Comparison of ENCODE assay signal across 8 cellular contexts in the genomic region with DNA sequence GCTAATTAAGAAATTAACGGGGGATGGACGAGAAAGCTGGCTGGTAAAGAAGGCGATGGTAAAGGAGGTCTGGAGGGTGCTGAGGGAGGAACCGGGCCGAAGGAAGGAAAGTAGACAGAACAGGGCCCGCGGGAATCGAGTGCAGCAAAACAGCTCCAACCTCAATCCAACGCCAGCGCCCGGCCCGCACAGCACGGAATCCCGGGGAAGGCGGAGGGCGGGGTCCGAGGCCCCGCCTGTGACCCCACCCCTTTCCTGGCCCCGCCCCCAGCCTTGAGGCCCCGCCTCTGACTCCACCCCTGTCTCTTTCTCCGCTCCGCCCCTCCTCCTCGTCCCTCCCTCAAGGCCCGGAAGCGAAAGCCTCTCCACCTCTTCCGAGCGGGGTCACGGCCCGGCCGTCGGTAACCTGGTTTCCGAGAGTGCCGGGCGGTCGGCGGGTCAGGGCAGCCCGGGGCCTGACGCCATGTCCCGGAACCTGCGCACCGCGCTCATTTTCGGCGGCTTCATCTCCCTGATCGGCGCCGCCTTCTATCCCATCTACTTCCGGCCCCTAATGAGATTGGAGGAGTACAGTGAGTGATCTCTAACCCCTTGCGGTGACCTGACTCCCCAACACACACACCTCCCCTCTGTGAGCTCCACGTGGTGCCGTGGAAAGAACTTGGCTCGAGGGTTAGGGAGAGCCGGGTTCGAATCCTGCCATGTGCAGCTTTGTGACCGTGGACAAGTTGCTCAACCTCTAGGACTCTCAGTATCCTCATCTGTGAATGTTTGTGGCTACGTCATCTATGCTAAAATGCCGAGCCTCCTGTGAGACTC. TPM values are rescaled to one million over a fixed set of nuclear protein-coding genes. Genes with fewer than 3 reads are reported as not detected.
DNase-seq lines count a peak whose midpoint lies in the region; ATAC-seq and TF ChIP-seq lines count a peak whose summit lies in the region.

A gene (plus strand): TSS at position 370 of the 819 bp plus-strand sequence. CDS start 94 bp downstream, at position 464.

- H3K36me3 ChIP-seq in ascending aorta (no peaks in the 10 kb centered on the region), aorta (ENCODE audit: control insufficient read depth in 1 of 2, insufficient read depth in 2 of 2, low read length in 1 of 2) (no peaks in the 10 kb centered on the region)

- H3K4me1 Mint-ChIP-seq in T-helper 2 cell treated with Interferon-gamma antibody and Interleukin-4, amounts not matched to agents 5 μg/mL and 100 μg/mL, for 36 hours (ENCODE audit: low read depth), result peaks cover 11% of the 10 kb centered on the region

- H3K4me3 ChIP-seq in ascending aorta (peak within 1 kb of the TSS; percentile 70 to 74), right cardiac atrium (ENCODE audit: low read length) (peak within 1 kb of the TSS; percentile 76), aorta (ENCODE audit: low read length in 2 of 2) (peak within 1 kb of the TSS; percentile 50 to 53)

- DNase-seq in NCI-H1694 treated with DMSO at 0.1 percent for 48 hours (lab: John Stamatoyannopoulos, UW) (peak; percentile 44), ascending aorta (ENCODE audit: low spot score in 2 of 2) (peak; percentile 69 to 96), right cardiac atrium (peak; percentile 93 to 96 (median 95)), renal cortical epithelial cell (ENCODE audit: low read depth) (peak; percentile 66), aorta (peak; percentile 94 to 96)
- DNase-seq in T-helper 2 cell treated with Interferon-gamma antibody and Interleukin-4, amounts not matched to agents 5 μg/mL and 100 μg/mL, for 36 hours (ENCODE audit: low spot score), result peak; percentile 93

- H3K27ac Mint-ChIP-seq in T-helper 2 cell treated with Interferon-gamma antibody and Interleukin-4, amounts not matched to agents 5 μg/mL and 100 μg/mL, for 36 hours, result peak within 1 kb of the TSS; percentile 95

- ATAC-seq in GM18505 (IDR thresholded peaks at IDR 0.05; ENCODE audit: unreplicated experiment) (peak; percentile 94), HG02938 (IDR thresholded peaks at IDR 0.05; ENCODE audit: unreplicated experiment) (peak; percentile 84), right cardiac atrium (peak; percentile 99), aorta (ENCODE audit: low FRiP score) (peak; percentile 99)

- peak within 1 kb of the TSS; percentile 96 for H3K4me3 Mint-ChIP-seq in T-helper 2 cell treated with Interferon-gamma antibody and Interleukin-4, amounts not matched to agents 5 μg/mL and 100 μg/mL, for 36 hours

- WGBS in right cardiac atrium, result 2% methylated on average over 57 of the region's 57 CpGs
- 2% methylated on average over 39 to 57 of the region's 57 CpGs for WGBS in aorta, 2 donors

- TF ChIP-seq CTCF in ascending aorta (IDR thresholded peaks at IDR 0.05), result no peak

- H3K36me3 Mint-ChIP-seq in T-helper 2 cell treated with Interferon-gamma antibody and Interleukin-4, amounts not matched to agents 5 μg/mL and 100 μg/mL, for 36 hours (ENCODE audit: low read depth), result no peaks in the 10 kb centered on the region

- no peaks in the 10 kb centered on the region for H3K9me3 Mint-ChIP-seq in T-helper 2 cell treated with Interferon-gamma antibody and Interleukin-4, amounts not matched to agents 5 μg/mL and 100 μg/mL, for 36 hours

- intact Hi-C loops in ascending aorta (cut with DNase I) (loop anchor here (2.0 to 10.0 kb wide), 8 partner anchors 108 to 1331 kb away; a partner anchor contains a TSS), right cardiac atrium (cut with DNase I) (no loop called here), aorta (cut with DNase I) (loop anchor here in 1 of 2 donors (5.0 kb wide), 1 partner anchor 408 kb away; a partner anchor contains a TSS)

- TF ChIP-seq POLR2A in GM18505 (IDR thresholded peaks at IDR 0.05; ENCODE audit: borderline replicate concordance, extremely low read depth, insufficient read depth, insufficient read length), result peak; percentile 75

- H3K27me3 ChIP-seq in ascending aorta (no peaks in the 10 kb centered on the region), right cardiac atrium (ENCODE audit: control insufficient read depth, insufficient read depth) (no peaks in the 10 kb centered on the region), aorta (ENCODE audit: control insufficient read depth in 1 of 2, insufficient read depth in 2 of 2, low read length in 1 of 2) (no peaks in the 10 kb centered on the region)

- H3K4me1 ChIP-seq in ascending aorta, result peaks cover 0 to 9% of the 10 kb centered on the region in 2 donors
- peaks cover 4% of the 10 kb centered on the region for H3K4me1 ChIP-seq in right cardiac atrium (ENCODE audit: control insufficient read depth, insufficient read depth, low read length)
- H3K4me1 ChIP-seq in aorta (ENCODE audit: control insufficient read depth in 1 of 2, insufficient read depth in 2 of 2, low read length in 2 of 2), result no peaks in the 10 kb centered on the region

- H3K9me3 ChIP-seq in ascending aorta (no peaks in the 10 kb centered on the region), right cardiac atrium (ENCODE audit: control insufficient read depth, low read length) (no peaks in the 10 kb centered on the region), aorta (ENCODE audit: control insufficient read depth, low read length) (no peaks in the 10 kb centered on the region)

- H3K27me3 Mint-ChIP-seq in T-helper 2 cell treated with Interferon-gamma antibody and Interleukin-4, amounts not matched to agents 5 μg/mL and 100 μg/mL, for 36 hours (ENCODE audit: low read depth), result peaks cover 5% of the 10 kb centered on the region

- H3K27ac ChIP-seq in ascending aorta (peak within 1 kb of the TSS; percentile 83 to 84), right cardiac atrium (ENCODE audit: low read length) (peak within 1 kb of the TSS; percentile 90), aorta (ENCODE audit: low read depth in 1 of 2, low read length in 2 of 2) (peak within 1 kb of the TSS; percentile 14 to 28)

RNA-seq across cellular contexts. Expression of the gene that starts here (rescaled TPM):
- 5.7 TPM for total RNA-seq in ascending aorta
- total RNA-seq in right cardiac atrium, result 10 to 100 TPM; 28.0 to 47.9 (median 34.8) TPM
- polyA plus RNA-seq in right cardiac atrium, result 47.7 TPM
- total RNA-seq in renal cortical epithelial cell, result 28.3 and 39.2 TPM in 2 replicates
- total RNA-seq in aorta, result 10 to 100 TPM; 18.1 to 24.8 TPM
- 10 to 100 TPM; 51.8 to 68.0 TPM for polyA plus RNA-seq in aorta

Comparison
In these comparisons a context has a peak if more than half of its experiments do, and no peak if none do; other contexts are left out.
1. Peak in every context shown above with its lines: DNase-seq, ATAC-seq, H3K4me3 ChIP-seq and H3K27ac ChIP-seq.
2. DNase-seq: peak in every context shown above with its lines; median percentile 95 in right cardiac atrium; 95 in aorta; 93 in T-helper 2 cell treated with Interferon-gamma antibody and Interleukin-4, amounts not matched to agents 5 μg/mL and 100 μg/mL, for 36 hours; 82 in ascending aorta; 66 in renal cortical epithelial cell; 44 in NCI-H1694 treated with DMSO at 0.1 percent for 48 hours.
3. H3K27ac ChIP-seq: peak in every context shown above with its lines; median percentile 90 in right cardiac atrium; 84 in ascending aorta; 21 in aorta.